Comparison of ENCODE assay signal across 1 cellular context in genomic region chr11:114239632-114240224, GRCh38.
TF ChIP-seq lines count a peak whose summit lies in the region.

No MANE protein-coding gene starts in this region.

TF ChIP-seq in GM23338, 12 proteins besides CTCF, POLR2A, EP300 and RAD21 (continued from another document):
- TF ChIP-seq REST (IDR thresholded peaks at IDR 0.05; ENCODE audit: unreplicated experiment) = no peak
- TF ChIP-seq NANOG (IDR thresholded peaks at IDR 0.05; ENCODE audit: borderline replicate concordance) = no peak
- TF ChIP-seq, protein P1, sequence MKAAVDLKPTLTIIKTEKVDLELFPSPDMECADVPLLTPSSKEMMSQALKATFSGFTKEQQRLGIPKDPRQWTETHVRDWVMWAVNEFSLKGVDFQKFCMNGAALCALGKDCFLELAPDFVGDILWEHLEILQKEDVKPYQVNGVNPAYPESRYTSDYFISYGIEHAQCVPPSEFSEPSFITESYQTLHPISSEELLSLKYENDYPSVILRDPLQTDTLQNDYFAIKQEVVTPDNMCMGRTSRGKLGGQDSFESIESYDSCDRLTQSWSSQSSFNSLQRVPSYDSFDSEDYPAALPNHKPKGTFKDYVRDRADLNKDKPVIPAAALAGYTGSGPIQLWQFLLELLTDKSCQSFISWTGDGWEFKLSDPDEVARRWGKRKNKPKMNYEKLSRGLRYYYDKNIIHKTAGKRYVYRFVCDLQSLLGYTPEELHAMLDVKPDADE (IDR thresholded peaks at IDR 0.05) = no peak
- TF ChIP-seq ZNF462 (CRISPR knock-in tag; IDR thresholded peaks at IDR 0.05) = no peak
